In the genomic region with DNA sequence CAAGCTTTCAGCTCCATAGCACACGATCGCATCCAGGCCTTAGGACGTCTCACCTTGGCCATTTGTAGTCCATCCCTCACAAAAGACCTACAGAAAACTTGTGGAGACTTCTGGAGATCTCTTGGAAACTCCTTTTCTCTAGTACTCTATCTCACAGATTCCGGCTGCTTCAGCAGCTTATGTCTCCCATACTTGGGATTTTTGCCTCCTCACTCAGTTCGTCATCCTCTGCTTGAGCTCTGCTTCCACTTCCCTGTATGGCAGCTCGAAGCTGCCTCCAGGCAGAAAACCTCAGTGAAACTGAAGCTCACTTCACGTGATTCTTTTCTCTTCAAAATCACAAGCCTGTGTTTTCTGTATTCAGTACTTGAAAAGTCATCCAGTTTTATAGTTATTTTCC, we compare ENCODE assay signal across 19 cellular contexts.
DNase-seq lines count a peak whose midpoint lies in the region; ATAC-seq and TF ChIP-seq lines count a peak whose summit lies in the region.
"Had no signal": no experiment of that assay in that cellular context is flagged by ENCODE, and none has a peak within 500 bp of the region (broad histone marks: within the 10 kb centered on the region; RNA-seq: fewer than 3 reads in every experiment).

No MANE protein-coding gene starts in this region.

- H3K4ac ChIP-seq in H9 (ENCODE audit: low read depth, low read length) = no peak overlapping the region

- no peak overlapping the region for H2BK12ac ChIP-seq in H9 (ENCODE audit: insufficient read length, low read depth, low read length)

- no peak overlapping the region for H3K4me2 ChIP-seq in H9 (ENCODE audit: insufficient read depth, insufficient read length, low read length)
- peak overlapping the region; percentile 40 for H3K4me2 ChIP-seq in smooth muscle cell

- H3K27me3 ChIP-seq in H9 (ENCODE audit: insufficient read depth, low read length) = no peaks in the 10 kb centered on the region
- H3K27me3 ChIP-seq in smooth muscle cell (ENCODE audit: low read depth) = no peaks in the 10 kb centered on the region

- H4K20me1 ChIP-seq in H9 (ENCODE audit: control insufficient read depth, insufficient read depth, insufficient read length) (no peaks in the 10 kb centered on the region), smooth muscle cell (ENCODE audit: low read depth) (no peaks in the 10 kb centered on the region)

- H2AFZ ChIP-seq in H9 (ENCODE audit: low read length) (peak overlapping the region; percentile 22), smooth muscle cell (ENCODE audit: low read depth) (peak overlapping the region; percentile 86)

- no peak overlapping the region for H2AK5ac ChIP-seq in H9 (ENCODE audit: insufficient read length, low read length)

- TF ChIP-seq CTCF in H9 (conservative IDR thresholded peaks at IDR 0.05) (no peak), smooth muscle cell (IDR thresholded peaks at IDR 0.05; ENCODE audit: borderline replicate concordance, insufficient read depth, poor library complexity, severe bottlenecking) (no peak), WTC11 (IDR thresholded peaks at IDR 0.05) (no peak)

- no peak overlapping the region for H2BK120ac ChIP-seq in H9 (ENCODE audit: low read depth, low read length, poor library complexity, severe bottlenecking)

- no peak overlapping the region for H3K4me3 Mint-ChIP-seq in H9
- no peak overlapping the region for H3K4me3 Mint-ChIP-seq in WTC11
- H3K4me3 Mint-ChIP-seq: B cell; CD4-positive, CD25-positive, alpha-beta regulatory T cell had no signal

- no peak overlapping the region for H3K18ac ChIP-seq in H9 (ENCODE audit: insufficient read length, low read depth, low read length)

- H4K5ac ChIP-seq in H9 (ENCODE audit: insufficient read length, low read depth, low read length) = no peak overlapping the region

- peaks cover 0 to 5% of the 10 kb centered on the region in 2 experiments; a peak in 3 of 5 replicates for H3K9me3 Mint-ChIP-seq in H9
- peaks cover 11% of the 10 kb centered on the region for H3K9me3 Mint-ChIP-seq in WTC11
- H3K9me3 Mint-ChIP-seq: CD4-positive, CD25-positive, alpha-beta regulatory T cell had no signal

- no peak overlapping the region for H4K8ac ChIP-seq in H9 (replicated peaks; ENCODE audit: insufficient read length, low read depth, low read length)

- CTCF ChIA-PET in WTC11 (lab: Charles Lee) = interaction anchor here (1.2 to 1.3 kb wide), 2 partner anchors 97 to 104 kb away, joined by 3 to 5 read pairs; no protein-coding TSS in a partner anchor

- H3K27ac Mint-ChIP-seq in H9 (peak overlapping the region in 1 of 3 experiments; percentile 42; a peak in 2 of 7 replicates), WTC11 (no peak overlapping the region)
- H3K27ac Mint-ChIP-seq: B cell; CD4-positive, CD25-positive, alpha-beta regulatory T cell had no signal

- no peak overlapping the region for H3K27ac ChIP-seq in H9 (ENCODE audit: insufficient read length, low read depth, low read length)
- peak overlapping the region; percentile 58 for H3K27ac ChIP-seq in smooth muscle cell (ENCODE audit: low read depth)
- H3K27ac ChIP-seq: HL-60 had no signal

- H2BK20ac ChIP-seq in H9 (ENCODE audit: low read depth, low read length, poor library complexity, severe bottlenecking) = no peak overlapping the region

- H3K79me2 ChIP-seq in H9 (ENCODE audit: insufficient read depth, low read length) = no peaks in the 10 kb centered on the region
- H3K79me2 ChIP-seq in smooth muscle cell (ENCODE audit: low read depth) = no peaks in the 10 kb centered on the region

- no peaks in the 10 kb centered on the region for H3F3A ChIP-seq in smooth muscle cell (ENCODE audit: low read depth)

- no peak overlapping the region for H3T11ph ChIP-seq in H9 (ENCODE audit: low read length)

- H3K4me1 ChIP-seq in H9 (ENCODE audit: insufficient read depth, low read length) (no peaks in the 10 kb centered on the region), smooth muscle cell (ENCODE audit: low read depth) (no peaks in the 10 kb centered on the region)

- no CpG with 5 or more reads among the region's 7 CpGs for WGBS in H9 (ENCODE audit: extremely low coverage, insufficient read length, low lambda C conversion rate)
- 40% methylated on average over 7 of the region's 7 CpGs for WGBS in smooth muscle cell (ENCODE audit: low lambda C conversion rate)

- no peak overlapping the region for H3K56ac ChIP-seq in H9 (ENCODE audit: insufficient read length, low read depth, low read length)

- no peak overlapping the region for H2BK15ac ChIP-seq in H9 (ENCODE audit: low read depth, low read length)

- H3K36me3 ChIP-seq in smooth muscle cell (ENCODE audit: low read depth) = no peaks in the 10 kb centered on the region

- H4K91ac ChIP-seq in H9 (ENCODE audit: insufficient read length, low read depth, low read length) = no peak overlapping the region

- peaks cover 0 to 1% (median 0%) of the 10 kb centered on the region in 3 experiments; a peak in 1 of 7 replicates for H3K36me3 Mint-ChIP-seq in H9 (ENCODE audit: insufficient read depth in 1 of 3, low read depth in 3 of 3)
- no peaks in the 10 kb centered on the region for H3K36me3 Mint-ChIP-seq in WTC11
- H3K36me3 Mint-ChIP-seq: CD4-positive, CD25-positive, alpha-beta regulatory T cell had no signal

- no peak overlapping the region for H2BK5ac ChIP-seq in H9 (ENCODE audit: insufficient read length, low read length)

- POLR2A ChIA-PET in WTC11 (lab: Charles Lee) = no interaction called here

- H3K9me3 ChIP-seq in H9 (ENCODE audit: control insufficient read depth, low read depth, low read length) (no peaks in the 10 kb centered on the region), smooth muscle cell (replicated peaks; ENCODE audit: low read depth) (no peaks in the 10 kb centered on the region)

- ATAC-seq in HG03565 (IDR thresholded peaks at IDR 0.05; ENCODE audit: unreplicated experiment) (no peak), WTC11 (no peak), HG03439 (IDR thresholded peaks at IDR 0.05; ENCODE audit: unreplicated experiment) (no peak)
- ATAC-seq: SK-N-SH treated with all-trans-retinoic acid at 6 μM for 48 hours had no signal

- no peaks in the 10 kb centered on the region for H3K79me1 ChIP-seq in H9 (ENCODE audit: insufficient read depth, low read depth, low read length, poor library complexity, severe bottlenecking)

- H3K27me3 Mint-ChIP-seq in H9 (ENCODE audit: low read depth) (peaks cover 4% of the 10 kb centered on the region; the same call in 1 of the 2 replicates), WTC11 (ENCODE audit: low read depth) (no peaks in the 10 kb centered on the region)

- H3K23ac ChIP-seq in H9 (ENCODE audit: insufficient read length, low read depth, low read length) = no peak overlapping the region

- no peak overlapping the region for H3K4me3 ChIP-seq in smooth muscle cell

- DNase-seq in H9 = no peak
- DNase-seq in amniotic epithelial cell (ENCODE audit: low read depth) = peak; percentile 23
- peak; percentile 43 for DNase-seq in foreskin melanocyte
- no peak for DNase-seq in smooth muscle cell (lab: John Stamatoyannopoulos, UW; ENCODE audit: unreplicated experiment)
- DNase-seq in WTC11 (ENCODE audit: low spot score) = no peak
- DNase-seq: ACHN; Calu3; CD4-positive, CD25-positive, alpha-beta regulatory T cell; DMS53; NCI-H187 treated with DMSO at 0.1 percent for 48 hours; NCI-H446; NK-92 treated with Interleukin-12 subunit alpha and Interleukin-12 subunit beta, amount 100 ng/mL, for 24 hours; OCI-M1; SHP77 treated with DMSO at 0.1 percent for 48 hours had no signal

- H3K4me1 Mint-ChIP-seq in H9 (peaks cover 7 to 12% of the 10 kb centered on the region in 2 experiments), WTC11 (peaks cover 17% of the 10 kb centered on the region)
- H3K4me1 Mint-ChIP-seq: B cell; CD4-positive, CD25-positive, alpha-beta regulatory T cell had no signal

- H3K23me2 ChIP-seq in H9 (ENCODE audit: insufficient read length, low read depth, low read length, poor library complexity, severe bottlenecking) = no peaks in the 10 kb centered on the region

- no peak overlapping the region for H3K9ac ChIP-seq in H9 (ENCODE audit: extremely low read depth, insufficient read length, low read length)
- H3K9ac ChIP-seq in smooth muscle cell (ENCODE audit: low read depth) = no peak overlapping the region

- no peak overlapping the region for H3K14ac ChIP-seq in H9 (ENCODE audit: insufficient read depth, low read length)

TF ChIP-seq in WTC11, 78 proteins besides CTCF, POLR2A, EP300 and RAD21:
- TF ChIP-seq, protein P1, sequence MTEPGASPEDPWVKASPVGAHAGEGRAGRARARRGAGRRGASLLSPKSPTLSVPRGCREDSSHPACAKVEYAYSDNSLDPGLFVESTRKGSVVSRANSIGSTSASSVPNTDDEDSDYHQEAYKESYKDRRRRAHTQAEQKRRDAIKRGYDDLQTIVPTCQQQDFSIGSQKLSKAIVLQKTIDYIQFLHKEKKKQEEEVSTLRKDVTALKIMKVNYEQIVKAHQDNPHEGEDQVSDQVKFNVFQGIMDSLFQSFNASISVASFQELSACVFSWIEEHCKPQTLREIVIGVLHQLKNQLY (CRISPR knock-in tag; IDR thresholded peaks at IDR 0.05) = no peak
- TF ChIP-seq TCF7 (CRISPR knock-in tag; IDR thresholded peaks at IDR 0.05; ENCODE audit: low read depth) (no peak), ZNF317 (CRISPR knock-in tag; IDR thresholded peaks at IDR 0.05; ENCODE audit: borderline replicate concordance, low read depth) (no peak), ELF4 (CRISPR knock-in tag; IDR thresholded peaks at IDR 0.05; ENCODE audit: low read depth) (no peak), ZNF263 (CRISPR knock-in tag; IDR thresholded peaks at IDR 0.05; ENCODE audit: low read depth) (no peak), RELA (CRISPR knock-in tag; IDR thresholded peaks at IDR 0.05; ENCODE audit: borderline replicate concordance) (no peak), MXD4 (CRISPR knock-in tag; IDR thresholded peaks at IDR 0.05; ENCODE audit: borderline replicate concordance) (no peak), SMAD4 (CRISPR knock-in tag; IDR thresholded peaks at IDR 0.05) (no peak)
- TF ChIP-seq, protein P2, sequence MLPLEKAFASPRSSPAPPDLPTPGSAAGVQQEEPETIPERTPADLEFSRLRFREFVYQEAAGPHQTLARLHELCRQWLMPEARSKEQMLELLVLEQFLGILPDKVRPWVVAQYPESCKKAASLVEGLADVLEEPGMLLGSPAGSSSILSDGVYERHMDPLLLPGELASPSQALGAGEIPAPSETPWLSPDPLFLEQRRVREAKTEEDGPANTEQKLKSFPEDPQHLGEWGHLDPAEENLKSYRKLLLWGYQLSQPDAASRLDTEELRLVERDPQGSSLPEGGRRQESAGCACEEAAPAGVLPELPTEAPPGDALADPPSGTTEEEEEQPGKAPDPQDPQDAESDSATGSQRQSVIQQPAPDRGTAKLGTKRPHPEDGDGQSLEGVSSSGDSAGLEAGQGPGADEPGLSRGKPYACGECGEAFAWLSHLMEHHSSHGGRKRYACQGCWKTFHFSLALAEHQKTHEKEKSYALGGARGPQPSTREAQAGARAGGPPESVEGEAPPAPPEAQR (CRISPR knock-in tag; IDR thresholded peaks at IDR 0.05) = no peak
TF ChIP-seq in WTC11: peak in this region for 0.

Comparison
In these comparisons a context has a peak if more than half of its experiments do, and no peak if none do; other contexts are left out.
1. DNase-seq: peak in amniotic epithelial cell (single experiment) and foreskin melanocyte (single experiment); none in H9 (single experiment), smooth muscle cell (single experiment) and WTC11 (single experiment).